ENCODE assay signal across 1 cellular context in the genomic region with DNA sequence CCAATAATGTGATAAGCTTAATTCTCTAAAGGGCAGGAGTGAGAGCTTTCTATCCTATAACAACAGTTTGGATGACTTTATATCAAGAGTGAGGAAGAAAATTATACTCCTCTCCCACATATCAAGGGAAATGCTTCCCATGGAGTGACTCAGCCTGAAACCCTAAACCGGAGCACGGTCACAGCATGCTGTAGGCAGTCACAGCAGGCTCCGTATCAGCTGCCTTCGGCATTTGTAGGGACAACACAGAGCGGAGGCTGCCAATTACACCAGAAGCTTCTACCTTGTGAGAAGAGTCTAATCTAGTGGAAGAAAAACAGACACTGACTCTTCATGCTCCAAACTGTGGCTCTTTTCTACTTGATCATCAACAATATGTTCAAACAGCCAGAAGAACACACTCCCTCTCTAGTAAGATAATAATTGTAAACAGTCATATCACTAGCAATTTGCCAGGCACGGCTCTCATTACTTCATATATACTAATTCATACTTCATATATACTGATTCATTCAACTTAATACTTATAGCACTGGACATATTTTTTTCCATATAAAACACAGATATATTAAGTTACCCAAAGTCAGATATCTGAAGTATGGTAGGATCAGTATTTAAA.
A peak's percentile ranks its signal among the peaks of the same experiment; 100 is the strongest.
TF ChIP-seq lines count a peak whose summit lies in the region.

No MANE protein-coding gene starts in this region.

TF ChIP-seq in GM23338, 12 proteins besides CTCF, POLR2A, EP300 and RAD21 (continued from another document):
- TF ChIP-seq, protein P1, sequence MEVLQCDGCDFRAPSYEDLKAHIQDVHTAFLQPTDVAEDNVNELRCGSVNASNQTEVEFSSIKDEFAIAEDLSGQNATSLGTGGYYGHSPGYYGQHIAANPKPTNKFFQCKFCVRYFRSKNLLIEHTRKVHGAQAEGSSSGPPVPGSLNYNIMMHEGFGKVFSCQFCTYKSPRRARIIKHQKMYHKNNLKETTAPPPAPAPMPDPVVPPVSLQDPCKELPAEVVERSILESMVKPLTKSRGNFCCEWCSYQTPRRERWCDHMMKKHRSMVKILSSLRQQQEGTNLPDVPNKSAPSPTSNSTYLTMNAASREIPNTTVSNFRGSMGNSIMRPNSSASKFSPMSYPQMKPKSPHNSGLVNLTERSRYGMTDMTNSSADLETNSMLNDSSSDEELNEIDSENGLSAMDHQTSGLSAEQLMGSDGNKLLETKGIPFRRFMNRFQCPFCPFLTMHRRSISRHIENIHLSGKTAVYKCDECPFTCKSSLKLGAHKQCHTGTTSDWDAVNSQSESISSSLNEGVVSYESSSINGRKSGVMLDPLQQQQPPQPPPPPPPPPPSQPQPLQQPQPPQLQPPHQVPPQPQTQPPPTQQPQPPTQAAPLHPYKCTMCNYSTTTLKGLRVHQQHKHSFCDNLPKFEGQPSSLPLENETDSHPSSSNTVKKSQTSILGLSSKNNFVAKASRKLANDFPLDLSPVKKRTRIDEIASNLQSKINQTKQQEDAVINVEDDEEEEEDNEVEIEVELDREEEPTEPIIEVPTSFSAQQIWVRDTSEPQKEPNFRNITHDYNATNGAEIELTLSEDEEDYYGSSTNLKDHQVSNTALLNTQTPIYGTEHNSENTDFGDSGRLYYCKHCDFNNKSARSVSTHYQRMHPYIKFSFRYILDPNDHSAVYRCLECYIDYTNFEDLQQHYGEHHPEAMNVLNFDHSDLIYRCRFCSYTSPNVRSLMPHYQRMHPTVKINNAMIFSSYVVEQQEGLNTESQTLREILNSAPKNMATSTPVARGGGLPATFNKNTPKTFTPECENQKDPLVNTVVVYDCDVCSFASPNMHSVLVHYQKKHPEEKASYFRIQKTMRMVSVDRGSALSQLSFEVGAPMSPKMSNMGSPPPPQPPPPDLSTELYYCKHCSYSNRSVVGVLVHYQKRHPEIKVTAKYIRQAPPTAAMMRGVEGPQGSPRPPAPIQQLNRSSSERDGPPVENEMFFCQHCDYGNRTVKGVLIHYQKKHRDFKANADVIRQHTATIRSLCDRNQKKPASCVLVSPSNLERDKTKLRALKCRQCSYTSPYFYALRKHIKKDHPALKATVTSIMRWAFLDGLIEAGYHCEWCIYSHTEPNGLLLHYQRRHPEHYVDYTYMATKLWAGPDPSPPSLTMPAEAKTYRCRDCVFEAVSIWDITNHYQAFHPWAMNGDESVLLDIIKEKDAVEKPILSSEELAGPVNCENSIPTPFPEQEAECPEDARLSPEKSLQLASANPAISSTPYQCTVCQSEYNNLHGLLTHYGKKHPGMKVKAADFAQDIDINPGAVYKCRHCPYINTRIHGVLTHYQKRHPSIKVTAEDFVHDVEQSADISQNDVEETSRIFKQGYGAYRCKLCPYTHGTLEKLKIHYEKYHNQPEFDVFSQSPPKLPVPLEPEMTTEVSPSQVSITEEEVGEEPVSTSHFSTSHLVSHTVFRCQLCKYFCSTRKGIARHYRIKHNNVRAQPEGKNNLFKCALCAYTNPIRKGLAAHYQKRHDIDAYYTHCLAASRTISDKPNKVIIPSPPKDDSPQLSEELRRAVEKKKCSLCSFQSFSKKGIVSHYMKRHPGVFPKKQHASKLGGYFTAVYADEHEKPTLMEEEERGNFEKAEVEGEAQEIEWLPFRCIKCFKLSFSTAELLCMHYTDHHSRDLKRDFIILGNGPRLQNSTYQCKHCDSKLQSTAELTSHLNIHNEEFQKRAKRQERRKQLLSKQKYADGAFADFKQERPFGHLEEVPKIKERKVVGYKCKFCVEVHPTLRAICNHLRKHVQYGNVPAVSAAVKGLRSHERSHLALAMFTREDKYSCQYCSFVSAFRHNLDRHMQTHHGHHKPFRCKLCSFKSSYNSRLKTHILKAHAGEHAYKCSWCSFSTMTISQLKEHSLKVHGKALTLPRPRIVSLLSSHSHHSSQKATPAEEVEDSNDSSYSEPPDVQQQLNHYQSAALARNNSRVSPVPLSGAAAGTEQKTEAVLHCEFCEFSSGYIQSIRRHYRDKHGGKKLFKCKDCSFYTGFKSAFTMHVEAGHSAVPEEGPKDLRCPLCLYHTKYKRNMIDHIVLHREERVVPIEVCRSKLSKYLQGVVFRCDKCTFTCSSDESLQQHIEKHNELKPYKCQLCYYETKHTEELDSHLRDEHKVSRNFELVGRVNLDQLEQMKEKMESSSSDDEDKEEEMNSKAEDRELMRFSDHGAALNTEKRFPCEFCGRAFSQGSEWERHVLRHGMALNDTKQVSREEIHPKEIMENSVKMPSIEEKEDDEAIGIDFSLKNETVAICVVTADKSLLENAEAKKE (CRISPR knock-in tag; IDR thresholded peaks at IDR 0.05), result peak; percentile 68
